32 cellular contexts compared by ENCODE assay signal in the genomic region with DNA sequence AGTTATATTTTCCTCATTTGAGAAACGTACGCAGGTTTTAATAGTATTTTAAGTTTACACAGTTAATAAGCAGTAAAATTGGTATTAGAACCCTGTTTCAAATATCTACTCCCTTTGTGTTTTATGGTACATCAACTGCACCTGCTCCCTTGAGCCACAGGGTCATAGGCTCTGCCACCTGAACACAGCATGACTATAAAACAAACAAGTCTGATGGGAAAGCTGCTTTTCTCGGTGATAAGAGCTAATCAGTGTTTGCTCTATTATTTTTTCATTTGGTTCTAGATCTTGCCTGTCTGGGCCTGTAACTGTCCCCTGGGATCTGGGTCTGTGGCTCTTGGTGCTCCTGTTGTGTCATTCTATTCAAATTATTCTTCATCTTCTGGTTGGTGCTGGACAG.
"Had no signal": no experiment of that assay in that cellular context is flagged by ENCODE, and none has a peak within 500 bp of the region (broad histone marks: within the 10 kb centered on the region; RNA-seq: fewer than 3 reads in every experiment).

No MANE protein-coding gene starts in this region.

- DNase-seq: activated CD4-positive, alpha-beta memory T cell treated with anti-CD3 and anti-CD28 coated beads, Interleukin-2, amount 10 ng/mL, durations not matched to agents 7 days and 5 days; activated CD4-positive, alpha-beta T cell treated with anti-CD3 and anti-CD28 coated beads for 1 hour; activated CD4-positive, alpha-beta T cell treated with anti-CD3 and anti-CD28 coated beads for 48 hours; activated CD4-positive, CD25-positive, alpha-beta regulatory T cell; activated CD8-positive, alpha-beta memory T cell treated with anti-CD3 and anti-CD28 coated beads for 24 hours; activated CD8-positive, alpha-beta memory T cell treated with anti-CD3 and anti-CD28 coated beads, Interleukin-2, amount 10 ng/mL, durations not matched to agents 7 days and 5 days; activated CD8-positive, alpha-beta memory T cell treated with anti-CD3 and anti-CD28 coated beads, Interleukin-2, amount 50 U/mL, for 48 hours; activated effector memory CD4-positive, alpha-beta T cell treated with Interleukin-2 at 50 U/mL for 16 hours; activated naive CD4-positive, alpha-beta T cell treated with anti-CD3 and anti-CD28 coated beads, Interleukin-2, amount 10 ng/mL, durations not matched to agents 7 days and 5 days; activated naive CD8-positive, alpha-beta T cell treated with anti-CD3 and anti-CD28 coated beads, Interleukin-2, amount 50 U/mL, for 24 hours; activated T-cell treated with anti-CD3 and anti-CD28 coated beads, Interleukin-2, amount 50 U/mL, for 48 hours; aorta; brain microvascular endothelial cell; central memory CD4-positive, alpha-beta T cell; Kasumi-1; MG63; NCI-H1048; NCI-H1105 treated with DMSO at 0.1 percent for 48 hours; NCI-H1436; NCI-H1694 treated with DMSO at 0.1 percent for 48 hours; NCI-H2029; NCI-H2171 treated with DMSO at 0.1 percent for 48 hours; NCI-H2227 treated with DMSO at 0.1 percent for 48 hours; NCI-H446; NCI-H524 treated with DMSO at 0.1 percent for 48 hours; SHP77; SJCRH30; T1000; WERI-Rb-1 had no signal

- H3K36me3 Mint-ChIP-seq: activated CD8-positive, alpha-beta memory T cell treated with anti-CD3 and anti-CD28 coated beads, Interleukin-2, amount 10 ng/mL, durations not matched to agents 7 days and 5 days; activated naive CD4-positive, alpha-beta T cell treated with anti-CD3 and anti-CD28 coated beads, Interleukin-2, amount 10 ng/mL, durations not matched to agents 7 days and 5 days; activated naive CD8-positive, alpha-beta T cell had no signal

- H3K27me3 Mint-ChIP-seq: activated CD4-positive, alpha-beta memory T cell treated with anti-CD3 and anti-CD28 coated beads, Interleukin-2, amount 10 ng/mL, durations not matched to agents 7 days and 5 days; activated CD8-positive, alpha-beta memory T cell treated with anti-CD3 and anti-CD28 coated beads, Interleukin-2, amount 10 ng/mL, durations not matched to agents 7 days and 5 days; activated naive CD4-positive, alpha-beta T cell treated with anti-CD3 and anti-CD28 coated beads, Interleukin-2, amount 10 ng/mL, durations not matched to agents 7 days and 5 days; activated naive CD8-positive, alpha-beta T cell; activated naive CD8-positive, alpha-beta T cell treated with anti-CD3 and anti-CD28 coated beads, Interleukin-2, amount 50 U/mL, for 24 hours had no signal

- ATAC-seq: activated CD8-positive, alpha-beta memory T cell treated with anti-CD3 and anti-CD28 coated beads, Interleukin-2, amount 10 ng/mL, durations not matched to agents 7 days and 5 days; activated naive CD8-positive, alpha-beta T cell treated with anti-CD3 and anti-CD28 coated beads, Interleukin-2, amount 50 U/mL, for 24 hours; Panc1 had no signal

- H3K4me3 ChIP-seq: MG63, SJCRH30, SK-N-MC had no signal

- H3K27ac ChIP-seq: brain microvascular endothelial cell, SJCRH30, SK-N-MC, WERI-Rb-1 had no signal

- H3K27ac Mint-ChIP-seq: activated CD4-positive, alpha-beta memory T cell treated with anti-CD3 and anti-CD28 coated beads, Interleukin-2, amount 10 ng/mL, durations not matched to agents 7 days and 5 days; activated CD8-positive, alpha-beta memory T cell treated with anti-CD3 and anti-CD28 coated beads, Interleukin-2, amount 10 ng/mL, durations not matched to agents 7 days and 5 days; activated naive CD4-positive, alpha-beta T cell treated with anti-CD3 and anti-CD28 coated beads, Interleukin-2, amount 10 ng/mL, durations not matched to agents 7 days and 5 days; activated naive CD8-positive, alpha-beta T cell; activated naive CD8-positive, alpha-beta T cell treated with anti-CD3 and anti-CD28 coated beads, Interleukin-2, amount 50 U/mL, for 24 hours had no signal

- H3K27me3 ChIP-seq: brain microvascular endothelial cell, MG63, SJCRH30 had no signal

- H3K4me1 Mint-ChIP-seq: activated CD4-positive, alpha-beta memory T cell treated with anti-CD3 and anti-CD28 coated beads, Interleukin-2, amount 10 ng/mL, durations not matched to agents 7 days and 5 days; activated CD8-positive, alpha-beta memory T cell treated with anti-CD3 and anti-CD28 coated beads, Interleukin-2, amount 10 ng/mL, durations not matched to agents 7 days and 5 days; activated naive CD4-positive, alpha-beta T cell treated with anti-CD3 and anti-CD28 coated beads, Interleukin-2, amount 10 ng/mL, durations not matched to agents 7 days and 5 days; activated naive CD8-positive, alpha-beta T cell treated with anti-CD3 and anti-CD28 coated beads, Interleukin-2, amount 50 U/mL, for 24 hours had no signal

- H3K36me3 ChIP-seq: brain microvascular endothelial cell, MG63, SJCRH30, WERI-Rb-1 had no signal

- H3K4me1 ChIP-seq: SJCRH30 had no signal

- H3K9me3 ChIP-seq: MG63, SJCRH30 had no signal

- H3K4me3 Mint-ChIP-seq: activated CD4-positive, alpha-beta memory T cell treated with anti-CD3 and anti-CD28 coated beads, Interleukin-2, amount 10 ng/mL, durations not matched to agents 7 days and 5 days; activated CD8-positive, alpha-beta memory T cell treated with anti-CD3 and anti-CD28 coated beads, Interleukin-2, amount 10 ng/mL, durations not matched to agents 7 days and 5 days; activated naive CD4-positive, alpha-beta T cell treated with anti-CD3 and anti-CD28 coated beads, Interleukin-2, amount 10 ng/mL, durations not matched to agents 7 days and 5 days; activated naive CD8-positive, alpha-beta T cell; activated naive CD8-positive, alpha-beta T cell treated with anti-CD3 and anti-CD28 coated beads, Interleukin-2, amount 50 U/mL, for 24 hours had no signal
